In genomic region chr11:130118165-130118564, GRCh38 we compare ENCODE assay signal across 14 cellular contexts. TPM values are rescaled to one million over a fixed set of nuclear protein-coding genes. Genes with fewer than 3 reads are reported as not detected.
A peak's percentile ranks its signal among the peaks of the same experiment; 100 is the strongest.
DNase-seq lines count a peak whose midpoint lies in the region; ATAC-seq lines count a peak whose summit lies in the region.
"Had no signal": no experiment of that assay in that cellular context is flagged by ENCODE, and none has a peak within 500 bp of the region (broad histone marks: within the 10 kb centered on the region; RNA-seq: fewer than 3 reads in every experiment).

No MANE protein-coding gene starts in this region.

- POLR2A ChIA-PET in activated CD4-positive, alpha-beta T cell treated with anti-CD3 and anti-CD28 coated beads for 36 hours (lab: Charles Lee): interaction anchor here (0.7 kb wide), 1 partner anchor 275 kb away, joined by 5 read pairs; no protein-coding TSS in a partner anchor

- H3K4me1 Mint-ChIP-seq in activated CD4-positive, alpha-beta T cell treated with anti-CD3 and anti-CD28 coated beads for 36 hours: peaks cover 44% of the 10 kb centered on the region
- peaks cover 49% of the 10 kb centered on the region for H3K4me1 Mint-ChIP-seq in stimulated activated memory B cell treated with anti-CD40 and anti-IgM and Interleukin-4, amounts not matched to agents 10 μg/mL and 1 μg/mL and 100 μg/mL, for 72 hours
- peaks cover 43% of the 10 kb centered on the region for H3K4me1 Mint-ChIP-seq in activated naive CD4-positive, alpha-beta T cell treated with anti-CD3 and anti-CD28 coated beads, Interleukin-2, amount 10 ng/mL, durations not matched to agents 7 days and 5 days

- no peak overlapping the region for H3K4me3 Mint-ChIP-seq in activated CD4-positive, alpha-beta T cell treated with anti-CD3 and anti-CD28 coated beads for 36 hours
- H3K4me3 Mint-ChIP-seq in stimulated activated memory B cell treated with anti-CD40 and anti-IgM and Interleukin-4, amounts not matched to agents 10 μg/mL and 1 μg/mL and 100 μg/mL, for 72 hours: no peak overlapping the region
- H3K4me3 Mint-ChIP-seq in activated naive CD4-positive, alpha-beta T cell treated with anti-CD3 and anti-CD28 coated beads, Interleukin-2, amount 10 ng/mL, durations not matched to agents 7 days and 5 days: no peak overlapping the region
- H3K4me3 Mint-ChIP-seq: activated CD4-positive, alpha-beta memory T cell treated with anti-CD3 and anti-CD28 coated beads, Interleukin-2, amount 10 ng/mL, durations not matched to agents 7 days and 5 days had no signal

- CTCF ChIA-PET in activated CD4-positive, alpha-beta T cell treated with anti-CD3 and anti-CD28 coated beads for 36 hours (lab: Charles Lee): interaction anchor here (0.7 to 6.6 kb wide), 5 partner anchors 9 to 192 kb away, joined by 3 to 46 read pairs (median 4); no protein-coding TSS in a partner anchor
- CTCF ChIA-PET in activated naive CD4-positive, alpha-beta T cell treated with anti-CD3 and anti-CD28 coated beads, Interleukin-2, amount 10 ng/mL, durations not matched to agents 7 days and 5 days (lab: Charles Lee): interaction anchor here (1.0 to 2.5 kb wide), 2 partner anchors 13 to 127 kb away, joined by 3 to 11 read pairs; no protein-coding TSS in a partner anchor

- H3K27me3 Mint-ChIP-seq in activated CD4-positive, alpha-beta T cell treated with anti-CD3 and anti-CD28 coated beads for 36 hours: peaks cover 4% of the 10 kb centered on the region
- no peaks in the 10 kb centered on the region for H3K27me3 Mint-ChIP-seq in stimulated activated memory B cell treated with anti-CD40 and anti-IgM and Interleukin-4, amounts not matched to agents 10 μg/mL and 1 μg/mL and 100 μg/mL, for 72 hours
- H3K27me3 Mint-ChIP-seq in activated naive CD4-positive, alpha-beta T cell treated with anti-CD3 and anti-CD28 coated beads, Interleukin-2, amount 10 ng/mL, durations not matched to agents 7 days and 5 days: peaks cover 29% of the 10 kb centered on the region

- H3K9me3 Mint-ChIP-seq in activated CD4-positive, alpha-beta T cell treated with anti-CD3 and anti-CD28 coated beads for 36 hours (ENCODE audit: low read depth): no peaks in the 10 kb centered on the region
- H3K9me3 Mint-ChIP-seq in stimulated activated memory B cell treated with anti-CD40 and anti-IgM and Interleukin-4, amounts not matched to agents 10 μg/mL and 1 μg/mL and 100 μg/mL, for 72 hours: no peaks in the 10 kb centered on the region
- no peaks in the 10 kb centered on the region for H3K9me3 Mint-ChIP-seq in activated naive CD4-positive, alpha-beta T cell treated with anti-CD3 and anti-CD28 coated beads, Interleukin-2, amount 10 ng/mL, durations not matched to agents 7 days and 5 days
- H3K9me3 Mint-ChIP-seq: activated CD4-positive, alpha-beta memory T cell treated with anti-CD3 and anti-CD28 coated beads, Interleukin-2, amount 10 ng/mL, durations not matched to agents 7 days and 5 days had no signal

- H3K27ac Mint-ChIP-seq in activated CD4-positive, alpha-beta T cell treated with anti-CD3 and anti-CD28 coated beads for 36 hours: no peak overlapping the region
- H3K27ac Mint-ChIP-seq in stimulated activated memory B cell treated with anti-CD40 and anti-IgM and Interleukin-4, amounts not matched to agents 10 μg/mL and 1 μg/mL and 100 μg/mL, for 72 hours: no peak overlapping the region
- H3K27ac Mint-ChIP-seq in activated naive CD4-positive, alpha-beta T cell treated with anti-CD3 and anti-CD28 coated beads, Interleukin-2, amount 10 ng/mL, durations not matched to agents 7 days and 5 days: no peak overlapping the region
- H3K27ac Mint-ChIP-seq: activated CD4-positive, alpha-beta memory T cell treated with anti-CD3 and anti-CD28 coated beads, Interleukin-2, amount 10 ng/mL, durations not matched to agents 7 days and 5 days had no signal

- H3K36me3 Mint-ChIP-seq in activated CD4-positive, alpha-beta T cell treated with anti-CD3 and anti-CD28 coated beads for 36 hours (ENCODE audit: low read depth): peaks cover 17% of the 10 kb centered on the region
- H3K36me3 Mint-ChIP-seq in stimulated activated memory B cell treated with anti-CD40 and anti-IgM and Interleukin-4, amounts not matched to agents 10 μg/mL and 1 μg/mL and 100 μg/mL, for 72 hours: peaks cover 13% of the 10 kb centered on the region
- H3K36me3 Mint-ChIP-seq in activated naive CD4-positive, alpha-beta T cell treated with anti-CD3 and anti-CD28 coated beads, Interleukin-2, amount 10 ng/mL, durations not matched to agents 7 days and 5 days: peaks cover 10% of the 10 kb centered on the region

- intact Hi-C loops in activated CD4-positive, alpha-beta T cell treated with anti-CD3 and anti-CD28 coated beads for 36 hours (cut with DNase I, micrococcal nuclease): loop anchor here in 1 of 2 experiments (2.0 kb wide), 1 partner anchor 49 kb away; the partner anchor contains the start of gene APLP2

- ATAC-seq in activated CD4-positive, alpha-beta T cell treated with anti-CD3 and anti-CD28 coated beads for 36 hours: peak; percentile 8
- ATAC-seq in GM21786 (IDR thresholded peaks at IDR 0.05; ENCODE audit: unreplicated experiment) (peak; percentile 85), HG03432 (IDR thresholded peaks at IDR 0.05; ENCODE audit: unreplicated experiment) (peak; percentile 85)
- ATAC-seq in stimulated activated memory B cell treated with anti-CD40 and anti-IgM and Interleukin-4, amounts not matched to agents 10 μg/mL and 1 μg/mL and 100 μg/mL, for 72 hours: peak; percentile 67
- ATAC-seq: left lobe of liver had no signal

- DNase-seq in activated CD4-positive, alpha-beta T cell treated with anti-CD3 and anti-CD28 coated beads for 36 hours: no peak
- DNase-seq in activated CD4-positive, alpha-beta T cell treated with anti-CD3 and anti-CD28 coated beads for 48 hours: no peak
- DNase-seq in NCI-H774 (lab: John Stamatoyannopoulos, UW) (no peak), NK-92 (lab: John Stamatoyannopoulos, UW; ENCODE audit: unreplicated experiment) (no peak)
- no peak for DNase-seq in activated naive CD4-positive, alpha-beta T cell treated with anti-CD3 and anti-CD28 coated beads, Interleukin-2, amount 10 ng/mL, durations not matched to agents 7 days and 5 days
- DNase-seq: 8988T; activated CD4-positive, alpha-beta memory T cell treated with anti-CD3 and anti-CD28 coated beads, Interleukin-2, amount 10 ng/mL, durations not matched to agents 7 days and 5 days; esophagus squamous epithelium; NCI-H146 had no signal

RNA-seq across cellular contexts. Expression of gene ST14, which starts 41.4 kb away (rescaled TPM):
- total RNA-seq in activated CD4-positive, alpha-beta T cell treated with anti-CD3 and anti-CD28 coated beads for 36 hours: not detected
- total RNA-seq: activated CD4-positive, alpha-beta memory T cell treated with anti-CD3 and anti-CD28 coated beads, Interleukin-2, amount 10 ng/mL, durations not matched to agents 7 days and 5 days; Daoy had no signal

RNA-seq across cellular contexts. Expression of gene APLP2, which starts 48.5 kb away (rescaled TPM):
- total RNA-seq in activated CD4-positive, alpha-beta T cell treated with anti-CD3 and anti-CD28 coated beads for 36 hours: 10 to 100 TPM; 34.6 to 40.2 TPM

Comparison
In these comparisons a context has a peak if more than half of its experiments do, and no peak if none do; other contexts are left out.
1. ATAC-seq: peak in every context shown above with its lines; median percentile 85 in GM21786; 85 in HG03432; 67 in stimulated activated memory B cell treated with anti-CD40 and anti-IgM and Interleukin-4, amounts not matched to agents 10 μg/mL and 1 μg/mL and 100 μg/mL, for 72 hours; 8 in activated CD4-positive, alpha-beta T cell treated with anti-CD3 and anti-CD28 coated beads for 36 hours.